In the genomic region with DNA sequence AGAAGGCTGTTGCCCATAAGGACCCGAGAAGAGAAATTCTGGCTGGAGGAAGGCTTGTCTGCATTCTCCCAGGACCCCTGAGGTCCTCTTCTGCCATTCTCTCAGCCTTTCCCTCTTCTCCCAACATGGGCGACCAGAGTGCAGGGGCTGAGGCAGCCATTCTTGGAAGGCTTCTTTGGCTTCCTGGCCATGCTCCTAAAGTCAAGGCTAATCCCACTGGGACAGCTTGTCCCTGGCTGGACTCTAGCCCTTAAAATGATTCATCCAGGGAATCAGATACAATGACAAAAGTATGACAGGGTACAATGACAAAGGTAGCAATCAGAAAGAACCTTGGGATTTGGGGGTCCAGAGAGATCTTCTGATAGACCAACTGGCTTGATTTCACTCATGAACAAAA, we compare ENCODE assay signal across 20 cellular contexts. TPM values are rescaled to one million over a fixed set of nuclear protein-coding genes. Genes with fewer than 3 reads are reported as not detected.
"Had no signal": no experiment of that assay in that cellular context is flagged by ENCODE, and none has a peak within 500 bp of the region (broad histone marks: within the 10 kb centered on the region; RNA-seq: fewer than 3 reads in every experiment).

No MANE protein-coding gene starts in this region.

- FAIRE-seq: pancreas had no signal

- H3K9me3 ChIP-seq: body of pancreas, pancreas, spleen had no signal

- H3K27ac Mint-ChIP-seq: activated CD4-positive, alpha-beta memory T cell treated with anti-CD3 and anti-CD28 coated beads, Interleukin-2, amount 10 ng/mL, durations not matched to agents 7 days and 5 days; activated CD4-positive, alpha-beta T cell treated with anti-CD3 and anti-CD28 coated beads, Interleukin-2, amount 10 ng/mL, durations not matched to agents 24 days and 14 days; activated naive CD4-positive, alpha-beta T cell treated with anti-CD3 and anti-CD28 coated beads, Interleukin-2, amount 10 ng/mL, durations not matched to agents 7 days and 5 days; activated T-cell treated with anti-CD3 and anti-CD28 coated beads, Interleukin-2, amount 50 U/mL, for 72 hours; nephron progenitor cell; T-cell; T-helper 2 cell treated with Interferon-gamma antibody and Interleukin-4, amounts not matched to agents 5 μg/mL and 100 μg/mL, for 36 hours had no signal

- DNase-seq: activated CD4-positive, alpha-beta memory T cell treated with anti-CD3 and anti-CD28 coated beads, Interleukin-2, amount 10 ng/mL, durations not matched to agents 7 days and 5 days; activated CD4-positive, alpha-beta T cell treated with anti-CD3 and anti-CD28 coated beads, Interleukin-2, amount 10 ng/mL, durations not matched to agents 24 days and 14 days; activated effector memory CD4-positive, alpha-beta T cell treated with Interleukin-2 at 50 U/mL for 16 hours; activated naive CD4-positive, alpha-beta T cell treated with anti-CD3 and anti-CD28 coated beads, Interleukin-2, amount 10 ng/mL, durations not matched to agents 7 days and 5 days; activated T-cell treated with anti-CD3 and anti-CD28 coated beads, Interleukin-2, amount 50 U/mL, for 72 hours; body of pancreas; effector memory CD4-positive, alpha-beta T cell; foreskin keratinocyte; hypothalamus; nephron progenitor cell; pancreas; spleen; stimulated activated CD4-positive, alpha-beta T cell treated with anti-CD3 and anti-CD28 coated beads, Interleukin-4, amount 100 ng/mL, for 1 hour; stimulated activated naive CD4-positive, alpha-beta T cell; T-cell had no signal

- H3K4me3 Mint-ChIP-seq: activated CD4-positive, alpha-beta memory T cell treated with anti-CD3 and anti-CD28 coated beads, Interleukin-2, amount 10 ng/mL, durations not matched to agents 7 days and 5 days; activated CD4-positive, alpha-beta T cell treated with anti-CD3 and anti-CD28 coated beads, Interleukin-2, amount 10 ng/mL, durations not matched to agents 24 days and 14 days; activated naive CD4-positive, alpha-beta T cell treated with anti-CD3 and anti-CD28 coated beads, Interleukin-2, amount 10 ng/mL, durations not matched to agents 7 days and 5 days; activated T-cell treated with anti-CD3 and anti-CD28 coated beads, Interleukin-2, amount 50 U/mL, for 72 hours; nephron progenitor cell; T-cell; T-helper 2 cell treated with Interferon-gamma antibody and Interleukin-4, amounts not matched to agents 5 μg/mL and 100 μg/mL, for 36 hours had no signal

- H3K4me1 Mint-ChIP-seq: activated CD4-positive, alpha-beta memory T cell treated with anti-CD3 and anti-CD28 coated beads, Interleukin-2, amount 10 ng/mL, durations not matched to agents 7 days and 5 days; activated CD4-positive, alpha-beta T cell treated with anti-CD3 and anti-CD28 coated beads, Interleukin-2, amount 10 ng/mL, durations not matched to agents 24 days and 14 days; activated naive CD4-positive, alpha-beta T cell treated with anti-CD3 and anti-CD28 coated beads, Interleukin-2, amount 10 ng/mL, durations not matched to agents 7 days and 5 days; T-cell had no signal

- H3K4me3 ChIP-seq: body of pancreas, cardiac muscle cell, pancreas, spleen had no signal

- H3K4me1 ChIP-seq: pancreas, spleen had no signal

- ATAC-seq: activated CD4-positive, CD25-positive, alpha-beta regulatory T cell treated with anti-CD3 and anti-CD28 coated beads, Interleukin-2, amount 50 U/mL, for 24 hours; activated T-cell treated with anti-CD3 and anti-CD28 coated beads, Interleukin-2, amount 50 U/mL, for 72 hours; body of pancreas; sciatic nerve; T-cell had no signal

- H3K9me3 Mint-ChIP-seq: activated CD4-positive, alpha-beta memory T cell treated with anti-CD3 and anti-CD28 coated beads, Interleukin-2, amount 10 ng/mL, durations not matched to agents 7 days and 5 days; activated CD4-positive, alpha-beta T cell treated with anti-CD3 and anti-CD28 coated beads, Interleukin-2, amount 10 ng/mL, durations not matched to agents 24 days and 14 days; activated naive CD4-positive, alpha-beta T cell treated with anti-CD3 and anti-CD28 coated beads, Interleukin-2, amount 10 ng/mL, durations not matched to agents 7 days and 5 days; activated T-cell treated with anti-CD3 and anti-CD28 coated beads, Interleukin-2, amount 50 U/mL, for 72 hours; nephron progenitor cell; T-cell; T-helper 2 cell treated with Interferon-gamma antibody and Interleukin-4, amounts not matched to agents 5 μg/mL and 100 μg/mL, for 36 hours had no signal

- H3K27me3 ChIP-seq: body of pancreas, cardiac muscle cell, foreskin keratinocyte, pancreas had no signal

- H3K27ac ChIP-seq: body of pancreas, foreskin keratinocyte, pancreas, spleen, VCaP had no signal

- H3K36me3 Mint-ChIP-seq: activated naive CD4-positive, alpha-beta T cell treated with anti-CD3 and anti-CD28 coated beads, Interleukin-2, amount 10 ng/mL, durations not matched to agents 7 days and 5 days; T-cell had no signal

- H3K36me3 ChIP-seq: pancreas, spleen had no signal

RNA-seq across cellular contexts. Expression of a gene that starts 26.8 kb away (rescaled TPM):
- total RNA-seq: activated CD4-positive, alpha-beta memory T cell treated with anti-CD3 and anti-CD28 coated beads, Interleukin-2, amount 10 ng/mL, durations not matched to agents 7 days and 5 days; activated CD4-positive, alpha-beta T cell treated with anti-CD3 and anti-CD28 coated beads, Interleukin-2, amount 10 ng/mL, durations not matched to agents 24 days and 14 days; activated T-cell treated with anti-CD3 and anti-CD28 coated beads, Interleukin-2, amount 50 U/mL, for 72 hours; body of pancreas; foreskin keratinocyte had no signal
- polyA plus RNA-seq: foreskin keratinocyte had no signal
